ENCODE assay signal across 22 cellular contexts in the genomic region with DNA sequence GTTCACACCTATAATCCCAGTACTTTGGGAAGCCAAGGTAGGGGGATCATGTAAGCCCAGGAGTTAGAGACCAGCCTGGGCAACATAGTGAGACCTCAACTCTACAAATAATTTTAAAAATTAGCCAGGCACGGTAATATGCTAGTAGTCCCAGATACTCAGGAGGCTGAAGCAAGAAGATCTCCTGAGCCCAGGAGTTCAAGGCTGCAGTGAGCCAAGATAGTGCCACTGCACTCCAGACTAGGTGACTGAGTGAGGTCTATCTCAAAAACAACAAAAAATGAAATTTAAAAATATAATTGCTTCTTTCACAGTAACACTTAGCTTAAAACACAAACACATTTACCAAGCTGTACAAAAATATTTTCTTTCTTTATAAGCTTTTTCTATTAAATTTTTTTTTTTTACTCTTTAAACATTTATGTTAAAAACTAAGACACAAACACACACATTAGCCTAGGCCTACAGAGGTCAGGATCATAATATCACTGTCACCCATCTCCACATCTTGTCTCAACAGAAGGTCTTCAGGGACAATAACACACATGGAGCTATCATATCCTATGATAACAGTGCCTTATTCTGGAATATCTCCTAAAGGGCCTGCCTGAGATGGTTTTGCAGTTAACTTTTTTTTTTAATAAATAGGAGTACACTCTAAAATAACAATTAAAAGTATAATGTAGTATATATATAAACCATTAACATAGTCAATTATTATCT. TPM values are rescaled to one million over a fixed set of nuclear protein-coding genes. Genes with fewer than 3 reads are reported as not detected.
DNase-seq lines count a peak whose midpoint lies in the region; FAIRE-seq and TF ChIP-seq lines count a peak whose summit lies in the region.
"Had no signal": no experiment of that assay in that cellular context is flagged by ENCODE, and none has a peak within 500 bp of the region (broad histone marks: within the 10 kb centered on the region; RNA-seq: fewer than 3 reads in every experiment).

No MANE protein-coding gene starts in this region.

- H3K27ac ChIP-seq in 22Rv1 (peak overlapping the region; percentile 63), VCaP (peak overlapping the region; percentile 97)
- H3K27ac ChIP-seq: A549; BLaER1 treated with 17β-estradiol and CSF1 and Interleukin-3, amounts not matched to agents 10 nM and 100 nM; GM23248 had no signal

- DNase-seq in frontal cortex (ENCODE audit: low spot score in 2 of 2) (no peak), posterior cingulate gyrus (no peak), GM12891 (ENCODE audit: insufficient read length, low spot score) (no peak), MV-4-11 (lab: John Stamatoyannopoulos, UW) (no peak)
- DNase-seq: 8988T; ACHN; AML-193; BE2C; Calu3; CD4-positive, alpha-beta memory T cell; COR-L47; DMS53; DMS79 treated with DMSO at 0.1 percent for 48 hours; GM23248; H7; HCEC 1CT had no signal

- TF ChIP-seq CTCF in 22Rv1 (IDR thresholded peaks at IDR 0.05), result no peak
- TF ChIP-seq CTCF in VCaP (conservative IDR thresholded peaks at IDR 0.05), result no peak

- intact Hi-C loops in posterior cingulate gyrus (cut with DNase I), result no loop called here

- no peak for TF ChIP-seq POLR2A in GM12891 (IDR thresholded peaks at IDR 0.05; ENCODE audit: low read depth, low read length)

- peak; percentile 48 for FAIRE-seq in frontal cortex (lab: Jason Lieb, UNC)
- FAIRE-seq in GM12891 (lab: Jason Lieb, UNC), result no peak
- FAIRE-seq: A549, GM19239, H1 had no signal

TF ChIP-seq in GM12891, 5 proteins besides CTCF, POLR2A, EP300 and RAD21:
- TF ChIP-seq SPI1 (IDR thresholded peaks at IDR 0.05; ENCODE audit: low read depth, low read length) (no peak), POLR2AphosphoS5 (IDR thresholded peaks at IDR 0.05; ENCODE audit: low read depth, low read length) (no peak)

RNA-seq across cellular contexts. Expression of gene TESK2, which starts 43.9 kb away (rescaled TPM):
- total RNA-seq in frontal cortex, result 0.82 TPM
- 7.6 TPM for polyA plus RNA-seq in GM12891 (2012; ENCODE audit: low read depth, missing spikeins)

RNA-seq across cellular contexts. Expression of gene CCDC163, which starts 52.8 kb away (rescaled TPM):
- total RNA-seq in frontal cortex, result under 0.01 TPM
- 1.2 TPM for polyA plus RNA-seq in GM12891 (2012; ENCODE audit: low read depth, missing spikeins)

RNA-seq across cellular contexts. Expression of gene MMACHC, which starts 53.0 kb away (rescaled TPM):
- total RNA-seq in frontal cortex, result 2.0 TPM
- 4.4 TPM for polyA plus RNA-seq in GM12891 (2012; ENCODE audit: low read depth, missing spikeins)
